Comparison of ENCODE assay signal across 1 cellular context in the genomic region with DNA sequence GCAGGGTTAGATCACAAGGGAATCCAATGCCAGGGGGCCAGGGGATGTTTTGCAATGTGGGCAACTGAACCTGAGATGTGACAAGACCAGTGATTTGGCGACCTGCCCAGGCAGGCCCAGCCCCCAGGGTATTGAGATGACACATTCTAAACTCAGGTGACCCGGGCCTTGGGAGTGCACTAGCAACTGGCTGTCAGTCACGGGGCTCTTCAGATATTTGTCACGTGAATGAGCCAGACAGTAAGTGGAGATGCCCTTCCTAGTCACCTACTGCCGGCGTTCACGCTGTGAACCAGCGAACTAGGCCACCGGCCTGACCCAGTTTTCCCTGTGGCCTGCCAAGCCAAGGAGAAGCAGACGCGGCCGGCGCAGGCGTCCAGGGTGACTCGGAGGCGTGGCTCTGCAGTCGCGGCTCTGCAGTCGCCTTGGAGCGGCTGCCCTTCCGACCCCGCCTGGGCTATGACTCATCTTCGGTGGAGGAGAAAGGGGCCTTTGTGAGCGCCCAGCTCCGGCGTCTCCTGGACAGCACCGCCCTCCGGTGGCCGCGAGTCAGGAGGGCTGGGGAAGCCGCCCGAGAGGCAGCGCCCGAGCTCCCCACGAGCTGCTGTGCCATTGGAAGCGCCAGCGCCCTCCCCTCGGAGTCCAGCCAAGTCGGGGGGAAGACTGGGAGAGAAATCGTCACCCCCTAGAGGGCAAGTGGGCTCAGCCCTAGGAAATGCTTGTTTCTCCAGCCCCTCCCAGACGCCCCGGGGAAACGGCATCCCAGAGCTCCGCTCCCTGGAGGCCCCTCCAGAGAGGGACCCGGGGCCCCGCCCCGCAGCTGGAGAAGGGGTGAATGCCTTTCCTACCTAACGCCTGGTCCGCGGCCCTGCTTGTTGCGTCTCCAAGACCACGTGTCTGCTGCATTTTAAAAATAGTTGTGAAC.
TF ChIP-seq lines count a peak whose summit lies in the region.

No MANE protein-coding gene starts in this region.

TF ChIP-seq in WTC11, 78 proteins besides CTCF, POLR2A, EP300 and RAD21 (continued from another document and continues in another):
- TF ChIP-seq, protein P1, sequence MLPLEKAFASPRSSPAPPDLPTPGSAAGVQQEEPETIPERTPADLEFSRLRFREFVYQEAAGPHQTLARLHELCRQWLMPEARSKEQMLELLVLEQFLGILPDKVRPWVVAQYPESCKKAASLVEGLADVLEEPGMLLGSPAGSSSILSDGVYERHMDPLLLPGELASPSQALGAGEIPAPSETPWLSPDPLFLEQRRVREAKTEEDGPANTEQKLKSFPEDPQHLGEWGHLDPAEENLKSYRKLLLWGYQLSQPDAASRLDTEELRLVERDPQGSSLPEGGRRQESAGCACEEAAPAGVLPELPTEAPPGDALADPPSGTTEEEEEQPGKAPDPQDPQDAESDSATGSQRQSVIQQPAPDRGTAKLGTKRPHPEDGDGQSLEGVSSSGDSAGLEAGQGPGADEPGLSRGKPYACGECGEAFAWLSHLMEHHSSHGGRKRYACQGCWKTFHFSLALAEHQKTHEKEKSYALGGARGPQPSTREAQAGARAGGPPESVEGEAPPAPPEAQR (CRISPR knock-in tag; IDR thresholded peaks at IDR 0.05) = no peak
- TF ChIP-seq ZNF416 (CRISPR knock-in tag; IDR thresholded peaks at IDR 0.05) (no peak), ETV6 (CRISPR knock-in tag; IDR thresholded peaks at IDR 0.05) (peak; percentile 84; the same call in 1 of the 2 replicates), SP1 (CRISPR knock-in tag; conservative IDR thresholded peaks at IDR 0.05) (no peak), JAZF1 (CRISPR knock-in tag; IDR thresholded peaks at IDR 0.05) (no peak), GABPB1 (CRISPR knock-in tag; IDR thresholded peaks at IDR 0.05) (peak; percentile 29; the same call in 1 of the 2 replicates), NFE2L1 (CRISPR knock-in tag; IDR thresholded peaks at IDR 0.05) (no peak), RORB (CRISPR knock-in tag; IDR thresholded peaks at IDR 0.05) (no peak), MYBL2 (CRISPR knock-in tag; IDR thresholded peaks at IDR 0.05) (no peak), ELF4 (CRISPR knock-in tag; IDR thresholded peaks at IDR 0.05; ENCODE audit: low read depth) (no peak), ZNF263 (CRISPR knock-in tag; IDR thresholded peaks at IDR 0.05; ENCODE audit: low read depth) (no peak), CBFB (CRISPR knock-in tag; IDR thresholded peaks at IDR 0.05; ENCODE audit: low read depth) (no peak)
- TF ChIP-seq, protein P2, sequence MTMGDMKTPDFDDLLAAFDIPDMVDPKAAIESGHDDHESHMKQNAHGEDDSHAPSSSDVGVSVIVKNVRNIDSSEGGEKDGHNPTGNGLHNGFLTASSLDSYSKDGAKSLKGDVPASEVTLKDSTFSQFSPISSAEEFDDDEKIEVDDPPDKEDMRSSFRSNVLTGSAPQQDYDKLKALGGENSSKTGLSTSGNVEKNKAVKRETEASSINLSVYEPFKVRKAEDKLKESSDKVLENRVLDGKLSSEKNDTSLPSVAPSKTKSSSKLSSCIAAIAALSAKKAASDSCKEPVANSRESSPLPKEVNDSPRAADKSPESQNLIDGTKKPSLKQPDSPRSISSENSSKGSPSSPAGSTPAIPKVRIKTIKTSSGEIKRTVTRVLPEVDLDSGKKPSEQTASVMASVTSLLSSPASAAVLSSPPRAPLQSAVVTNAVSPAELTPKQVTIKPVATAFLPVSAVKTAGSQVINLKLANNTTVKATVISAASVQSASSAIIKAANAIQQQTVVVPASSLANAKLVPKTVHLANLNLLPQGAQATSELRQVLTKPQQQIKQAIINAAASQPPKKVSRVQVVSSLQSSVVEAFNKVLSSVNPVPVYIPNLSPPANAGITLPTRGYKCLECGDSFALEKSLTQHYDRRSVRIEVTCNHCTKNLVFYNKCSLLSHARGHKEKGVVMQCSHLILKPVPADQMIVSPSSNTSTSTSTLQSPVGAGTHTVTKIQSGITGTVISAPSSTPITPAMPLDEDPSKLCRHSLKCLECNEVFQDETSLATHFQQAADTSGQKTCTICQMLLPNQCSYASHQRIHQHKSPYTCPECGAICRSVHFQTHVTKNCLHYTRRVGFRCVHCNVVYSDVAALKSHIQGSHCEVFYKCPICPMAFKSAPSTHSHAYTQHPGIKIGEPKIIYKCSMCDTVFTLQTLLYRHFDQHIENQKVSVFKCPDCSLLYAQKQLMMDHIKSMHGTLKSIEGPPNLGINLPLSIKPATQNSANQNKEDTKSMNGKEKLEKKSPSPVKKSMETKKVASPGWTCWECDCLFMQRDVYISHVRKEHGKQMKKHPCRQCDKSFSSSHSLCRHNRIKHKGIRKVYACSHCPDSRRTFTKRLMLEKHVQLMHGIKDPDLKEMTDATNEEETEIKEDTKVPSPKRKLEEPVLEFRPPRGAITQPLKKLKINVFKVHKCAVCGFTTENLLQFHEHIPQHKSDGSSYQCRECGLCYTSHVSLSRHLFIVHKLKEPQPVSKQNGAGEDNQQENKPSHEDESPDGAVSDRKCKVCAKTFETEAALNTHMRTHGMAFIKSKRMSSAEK (CRISPR knock-in tag; IDR thresholded peaks at IDR 0.05; ENCODE audit: borderline replicate concordance) = no peak
- TF ChIP-seq, protein P3, sequence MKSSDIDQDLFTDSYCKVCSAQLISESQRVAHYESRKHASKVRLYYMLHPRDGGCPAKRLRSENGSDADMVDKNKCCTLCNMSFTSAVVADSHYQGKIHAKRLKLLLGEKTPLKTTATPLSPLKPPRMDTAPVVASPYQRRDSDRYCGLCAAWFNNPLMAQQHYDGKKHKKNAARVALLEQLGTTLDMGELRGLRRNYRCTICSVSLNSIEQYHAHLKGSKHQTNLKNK (CRISPR knock-in tag; IDR thresholded peaks at IDR 0.05) = no peak
- TF ChIP-seq, protein P4, sequence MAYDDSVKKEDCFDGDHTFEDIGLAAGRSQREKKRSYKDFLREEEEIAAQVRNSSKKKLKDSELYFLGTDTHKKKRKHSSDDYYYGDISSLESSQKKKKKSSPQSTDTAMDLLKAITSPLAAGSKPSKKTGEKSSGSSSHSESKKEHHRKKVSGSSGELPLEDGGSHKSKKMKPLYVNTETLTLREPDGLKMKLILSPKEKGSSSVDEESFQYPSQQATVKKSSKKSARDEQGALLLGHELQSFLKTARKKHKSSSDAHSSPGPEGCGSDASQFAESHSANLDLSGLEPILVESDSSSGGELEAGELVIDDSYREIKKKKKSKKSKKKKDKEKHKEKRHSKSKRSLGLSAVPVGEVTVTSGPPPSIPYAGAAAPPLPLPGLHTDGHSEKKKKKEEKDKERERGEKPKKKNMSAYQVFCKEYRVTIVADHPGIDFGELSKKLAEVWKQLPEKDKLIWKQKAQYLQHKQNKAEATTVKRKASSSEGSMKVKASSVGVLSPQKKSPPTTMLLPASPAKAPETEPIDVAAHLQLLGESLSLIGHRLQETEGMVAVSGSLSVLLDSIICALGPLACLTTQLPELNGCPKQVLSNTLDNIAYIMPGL (CRISPR knock-in tag; IDR thresholded peaks at IDR 0.05) = peak; percentile 87
- TF ChIP-seq, protein P5, sequence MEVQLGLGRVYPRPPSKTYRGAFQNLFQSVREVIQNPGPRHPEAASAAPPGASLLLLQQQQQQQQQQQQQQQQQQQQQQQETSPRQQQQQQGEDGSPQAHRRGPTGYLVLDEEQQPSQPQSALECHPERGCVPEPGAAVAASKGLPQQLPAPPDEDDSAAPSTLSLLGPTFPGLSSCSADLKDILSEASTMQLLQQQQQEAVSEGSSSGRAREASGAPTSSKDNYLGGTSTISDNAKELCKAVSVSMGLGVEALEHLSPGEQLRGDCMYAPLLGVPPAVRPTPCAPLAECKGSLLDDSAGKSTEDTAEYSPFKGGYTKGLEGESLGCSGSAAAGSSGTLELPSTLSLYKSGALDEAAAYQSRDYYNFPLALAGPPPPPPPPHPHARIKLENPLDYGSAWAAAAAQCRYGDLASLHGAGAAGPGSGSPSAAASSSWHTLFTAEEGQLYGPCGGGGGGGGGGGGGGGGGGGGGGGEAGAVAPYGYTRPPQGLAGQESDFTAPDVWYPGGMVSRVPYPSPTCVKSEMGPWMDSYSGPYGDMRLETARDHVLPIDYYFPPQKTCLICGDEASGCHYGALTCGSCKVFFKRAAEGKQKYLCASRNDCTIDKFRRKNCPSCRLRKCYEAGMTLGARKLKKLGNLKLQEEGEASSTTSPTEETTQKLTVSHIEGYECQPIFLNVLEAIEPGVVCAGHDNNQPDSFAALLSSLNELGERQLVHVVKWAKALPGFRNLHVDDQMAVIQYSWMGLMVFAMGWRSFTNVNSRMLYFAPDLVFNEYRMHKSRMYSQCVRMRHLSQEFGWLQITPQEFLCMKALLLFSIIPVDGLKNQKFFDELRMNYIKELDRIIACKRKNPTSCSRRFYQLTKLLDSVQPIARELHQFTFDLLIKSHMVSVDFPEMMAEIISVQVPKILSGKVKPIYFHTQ (CRISPR knock-in tag; IDR thresholded peaks at IDR 0.05) = no peak
- TF ChIP-seq, protein P6, sequence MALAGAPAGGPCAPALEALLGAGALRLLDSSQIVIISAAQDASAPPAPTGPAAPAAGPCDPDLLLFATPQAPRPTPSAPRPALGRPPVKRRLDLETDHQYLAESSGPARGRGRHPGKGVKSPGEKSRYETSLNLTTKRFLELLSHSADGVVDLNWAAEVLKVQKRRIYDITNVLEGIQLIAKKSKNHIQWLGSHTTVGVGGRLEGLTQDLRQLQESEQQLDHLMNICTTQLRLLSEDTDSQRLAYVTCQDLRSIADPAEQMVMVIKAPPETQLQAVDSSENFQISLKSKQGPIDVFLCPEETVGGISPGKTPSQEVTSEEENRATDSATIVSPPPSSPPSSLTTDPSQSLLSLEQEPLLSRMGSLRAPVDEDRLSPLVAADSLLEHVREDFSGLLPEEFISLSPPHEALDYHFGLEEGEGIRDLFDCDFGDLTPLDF (CRISPR knock-in tag; IDR thresholded peaks at IDR 0.05) = no peak
- TF ChIP-seq, protein P7, sequence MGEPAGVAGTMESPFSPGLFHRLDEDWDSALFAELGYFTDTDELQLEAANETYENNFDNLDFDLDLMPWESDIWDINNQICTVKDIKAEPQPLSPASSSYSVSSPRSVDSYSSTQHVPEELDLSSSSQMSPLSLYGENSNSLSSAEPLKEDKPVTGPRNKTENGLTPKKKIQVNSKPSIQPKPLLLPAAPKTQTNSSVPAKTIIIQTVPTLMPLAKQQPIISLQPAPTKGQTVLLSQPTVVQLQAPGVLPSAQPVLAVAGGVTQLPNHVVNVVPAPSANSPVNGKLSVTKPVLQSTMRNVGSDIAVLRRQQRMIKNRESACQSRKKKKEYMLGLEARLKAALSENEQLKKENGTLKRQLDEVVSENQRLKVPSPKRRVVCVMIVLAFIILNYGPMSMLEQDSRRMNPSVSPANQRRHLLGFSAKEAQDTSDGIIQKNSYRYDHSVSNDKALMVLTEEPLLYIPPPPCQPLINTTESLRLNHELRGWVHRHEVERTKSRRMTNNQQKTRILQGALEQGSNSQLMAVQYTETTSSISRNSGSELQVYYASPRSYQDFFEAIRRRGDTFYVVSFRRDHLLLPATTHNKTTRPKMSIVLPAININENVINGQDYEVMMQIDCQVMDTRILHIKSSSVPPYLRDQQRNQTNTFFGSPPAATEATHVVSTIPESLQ (CRISPR knock-in tag; IDR thresholded peaks at IDR 0.05) = no peak
- TF ChIP-seq, protein P8, sequence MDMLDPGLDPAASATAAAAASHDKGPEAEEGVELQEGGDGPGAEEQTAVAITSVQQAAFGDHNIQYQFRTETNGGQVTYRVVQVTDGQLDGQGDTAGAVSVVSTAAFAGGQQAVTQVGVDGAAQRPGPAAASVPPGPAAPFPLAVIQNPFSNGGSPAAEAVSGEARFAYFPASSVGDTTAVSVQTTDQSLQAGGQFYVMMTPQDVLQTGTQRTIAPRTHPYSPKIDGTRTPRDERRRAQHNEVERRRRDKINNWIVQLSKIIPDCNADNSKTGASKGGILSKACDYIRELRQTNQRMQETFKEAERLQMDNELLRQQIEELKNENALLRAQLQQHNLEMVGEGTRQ (CRISPR knock-in tag; IDR thresholded peaks at IDR 0.05) = 0 out of 2 replicates have a peak, but pooled peaks have one; percentile 13
- TF ChIP-seq, protein P9, sequence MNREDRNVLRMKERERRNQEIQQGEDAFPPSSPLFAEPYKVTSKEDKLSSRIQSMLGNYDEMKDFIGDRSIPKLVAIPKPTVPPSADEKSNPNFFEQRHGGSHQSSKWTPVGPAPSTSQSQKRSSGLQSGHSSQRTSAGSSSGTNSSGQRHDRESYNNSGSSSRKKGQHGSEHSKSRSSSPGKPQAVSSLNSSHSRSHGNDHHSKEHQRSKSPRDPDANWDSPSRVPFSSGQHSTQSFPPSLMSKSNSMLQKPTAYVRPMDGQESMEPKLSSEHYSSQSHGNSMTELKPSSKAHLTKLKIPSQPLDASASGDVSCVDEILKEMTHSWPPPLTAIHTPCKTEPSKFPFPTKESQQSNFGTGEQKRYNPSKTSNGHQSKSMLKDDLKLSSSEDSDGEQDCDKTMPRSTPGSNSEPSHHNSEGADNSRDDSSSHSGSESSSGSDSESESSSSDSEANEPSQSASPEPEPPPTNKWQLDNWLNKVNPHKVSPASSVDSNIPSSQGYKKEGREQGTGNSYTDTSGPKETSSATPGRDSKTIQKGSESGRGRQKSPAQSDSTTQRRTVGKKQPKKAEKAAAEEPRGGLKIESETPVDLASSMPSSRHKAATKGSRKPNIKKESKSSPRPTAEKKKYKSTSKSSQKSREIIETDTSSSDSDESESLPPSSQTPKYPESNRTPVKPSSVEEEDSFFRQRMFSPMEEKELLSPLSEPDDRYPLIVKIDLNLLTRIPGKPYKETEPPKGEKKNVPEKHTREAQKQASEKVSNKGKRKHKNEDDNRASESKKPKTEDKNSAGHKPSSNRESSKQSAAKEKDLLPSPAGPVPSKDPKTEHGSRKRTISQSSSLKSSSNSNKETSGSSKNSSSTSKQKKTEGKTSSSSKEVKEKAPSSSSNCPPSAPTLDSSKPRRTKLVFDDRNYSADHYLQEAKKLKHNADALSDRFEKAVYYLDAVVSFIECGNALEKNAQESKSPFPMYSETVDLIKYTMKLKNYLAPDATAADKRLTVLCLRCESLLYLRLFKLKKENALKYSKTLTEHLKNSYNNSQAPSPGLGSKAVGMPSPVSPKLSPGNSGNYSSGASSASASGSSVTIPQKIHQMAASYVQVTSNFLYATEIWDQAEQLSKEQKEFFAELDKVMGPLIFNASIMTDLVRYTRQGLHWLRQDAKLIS (CRISPR knock-in tag; IDR thresholded peaks at IDR 0.05; ENCODE audit: borderline replicate concordance) = no peak
- TF ChIP-seq, protein P10, sequence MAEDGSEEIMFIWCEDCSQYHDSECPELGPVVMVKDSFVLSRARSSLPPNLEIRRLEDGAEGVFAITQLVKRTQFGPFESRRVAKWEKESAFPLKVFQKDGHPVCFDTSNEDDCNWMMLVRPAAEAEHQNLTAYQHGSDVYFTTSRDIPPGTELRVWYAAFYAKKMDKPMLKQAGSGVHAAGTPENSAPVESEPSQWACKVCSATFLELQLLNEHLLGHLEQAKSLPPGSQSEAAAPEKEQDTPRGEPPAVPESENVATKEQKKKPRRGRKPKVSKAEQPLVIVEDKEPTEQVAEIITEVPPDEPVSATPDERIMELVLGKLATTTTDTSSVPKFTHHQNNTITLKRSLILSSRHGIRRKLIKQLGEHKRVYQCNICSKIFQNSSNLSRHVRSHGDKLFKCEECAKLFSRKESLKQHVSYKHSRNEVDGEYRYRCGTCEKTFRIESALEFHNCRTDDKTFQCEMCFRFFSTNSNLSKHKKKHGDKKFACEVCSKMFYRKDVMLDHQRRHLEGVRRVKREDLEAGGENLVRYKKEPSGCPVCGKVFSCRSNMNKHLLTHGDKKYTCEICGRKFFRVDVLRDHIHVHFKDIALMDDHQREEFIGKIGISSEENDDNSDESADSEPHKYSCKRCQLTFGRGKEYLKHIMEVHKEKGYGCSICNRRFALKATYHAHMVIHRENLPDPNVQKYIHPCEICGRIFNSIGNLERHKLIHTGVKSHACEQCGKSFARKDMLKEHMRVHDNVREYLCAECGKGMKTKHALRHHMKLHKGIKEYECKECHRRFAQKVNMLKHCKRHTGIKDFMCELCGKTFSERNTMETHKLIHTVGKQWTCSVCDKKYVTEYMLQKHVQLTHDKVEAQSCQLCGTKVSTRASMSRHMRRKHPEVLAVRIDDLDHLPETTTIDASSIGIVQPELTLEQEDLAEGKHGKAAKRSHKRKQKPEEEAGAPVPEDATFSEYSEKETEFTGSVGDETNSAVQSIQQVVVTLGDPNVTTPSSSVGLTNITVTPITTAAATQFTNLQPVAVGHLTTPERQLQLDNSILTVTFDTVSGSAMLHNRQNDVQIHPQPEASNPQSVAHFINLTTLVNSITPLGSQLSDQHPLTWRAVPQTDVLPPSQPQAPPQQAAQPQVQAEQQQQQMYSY (CRISPR knock-in tag; IDR thresholded peaks at IDR 0.05) = no peak
- TF ChIP-seq, protein P11, sequence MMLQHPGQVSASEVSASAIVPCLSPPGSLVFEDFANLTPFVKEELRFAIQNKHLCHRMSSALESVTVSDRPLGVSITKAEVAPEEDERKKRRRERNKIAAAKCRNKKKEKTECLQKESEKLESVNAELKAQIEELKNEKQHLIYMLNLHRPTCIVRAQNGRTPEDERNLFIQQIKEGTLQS (CRISPR knock-in tag; conservative IDR thresholded peaks at IDR 0.05) = no peak
